In genomic region chr16:75263291-75263962, GRCh38 we compare ENCODE assay signal across 10 cellular contexts. TPM values are rescaled to one million over a fixed set of nuclear protein-coding genes. Genes with fewer than 3 reads are reported as not detected.
DNase-seq lines count a peak whose midpoint lies in the region; ATAC-seq and TF ChIP-seq lines count a peak whose summit lies in the region.
"Had no signal": no experiment of that assay in that cellular context is flagged by ENCODE, and none has a peak within 500 bp of the region (broad histone marks: within the 10 kb centered on the region; RNA-seq: fewer than 3 reads in every experiment).

No MANE protein-coding gene starts in this region.

- H3K36me3 Mint-ChIP-seq in T-helper 17 cell (ENCODE audit: low read depth), result peaks cover 3% of the 10 kb centered on the region

- TF ChIP-seq CTCF in BJ (IDR thresholded peaks at IDR 0.05; ENCODE audit: insufficient read depth, low read depth, low read length) (no peak), heart right ventricle (IDR thresholded peaks at IDR 0.05) (no peak)

- DNase-seq in BJ (ENCODE audit: low read depth) (no peak), heart right ventricle (no peak), DMS114 treated with DMSO at 0.1 percent for 48 hours (lab: John Stamatoyannopoulos, UW; ENCODE audit: unreplicated experiment) (no peak), NCI-H2196 (lab: John Stamatoyannopoulos, UW; ENCODE audit: unreplicated experiment) (no peak), hepatic stellate cell (ENCODE audit: low spot score) (no peak), T-helper 17 cell (no peak)
- DNase-seq: activated CD4-positive, alpha-beta T cell treated with anti-CD3 and anti-CD28 coated beads for 1 hour had no signal

- peak overlapping the region; percentile 86 for H3K27ac ChIP-seq in angular gyrus (ENCODE audit: low read depth, low read length)
- H3K27ac ChIP-seq in heart right ventricle, result peak overlapping the region; percentile 51 to 99 (median 96)
- H3K27ac ChIP-seq in rectal smooth muscle tissue (ENCODE audit: low read depth, low read length), result peak overlapping the region; percentile 93

- H3K9me3 ChIP-seq in heart right ventricle (no peaks in the 10 kb centered on the region), T-helper 17 cell (ENCODE audit: control insufficient read depth, low read length, poor library complexity, severe bottlenecking) (no peaks in the 10 kb centered on the region)

- POLR2A ChIA-PET in BJ (lab: Charles Lee), result no interaction called here

- H3K27ac Mint-ChIP-seq in T-helper 17 cell, result no peak overlapping the region

- peaks cover 46% of the 10 kb centered on the region for H3K27me3 Mint-ChIP-seq in T-helper 17 cell

- H3K36me3 ChIP-seq in BJ (ENCODE audit: control insufficient read depth, insufficient read depth, low read length) (peaks cover 17% of the 10 kb centered on the region), heart right ventricle (peaks cover 0 to 6% (median 0%) of the 10 kb centered on the region in 9 donors), rectal smooth muscle tissue (ENCODE audit: control insufficient read depth, insufficient read depth, low read length) (no peaks in the 10 kb centered on the region)

- CTCF ChIA-PET in BJ (lab: Yijun Ruan, JAX), result interaction anchor here (1.6 kb wide), 2 partner anchors 29 to 30 kb away, joined by 7 to 11 read pairs; no protein-coding TSS in a partner anchor

- 47 to 58% methylated on average over 14 of the region's 14 CpGs for WGBS in heart right ventricle, 2 donors

- peak in 2 of 8 donors; percentile 0 to 1 for ATAC-seq in heart right ventricle
- ATAC-seq in T-helper 17 cell, result no peak
- ATAC-seq: K562 had no signal

- peaks cover 37 to 89% (median 73%) of the 10 kb centered on the region in 9 donors for H3K4me1 ChIP-seq in heart right ventricle
- peaks cover 42% of the 10 kb centered on the region for H3K4me1 ChIP-seq in rectal smooth muscle tissue (ENCODE audit: control insufficient read depth, insufficient read depth, low read length)

- peaks cover 6% of the 10 kb centered on the region for H3K4me1 Mint-ChIP-seq in T-helper 17 cell

- H3K4me3 ChIP-seq in BJ (ENCODE audit: low read depth, low read length), result peak overlapping the region; percentile 98
- H3K4me3 ChIP-seq in heart right ventricle, result peak overlapping the region in 8 of 10 donors; percentile 70 to 100 (median 86)
- H3K4me3 ChIP-seq in rectal smooth muscle tissue (ENCODE audit: low read length), result peak overlapping the region; percentile 88
- H3K4me3 ChIP-seq: K562 had no signal

- H3K9ac ChIP-seq in rectal smooth muscle tissue (ENCODE audit: low read length), result no peak overlapping the region

- intact Hi-C loops in heart right ventricle (cut with DNase I), result loop anchor here in 1 of 10 donors (5.0 kb wide), 1 partner anchor 39 kb away; no protein-coding TSS in a partner anchor

- H3K27me3 ChIP-seq in BJ (ENCODE audit: control insufficient read depth, insufficient read depth, low read length), result no peaks in the 10 kb centered on the region
- peaks cover 0 to 70% (median 0%) of the 10 kb centered on the region in 7 donors for H3K27me3 ChIP-seq in heart right ventricle
- no peaks in the 10 kb centered on the region for H3K27me3 ChIP-seq in rectal smooth muscle tissue (ENCODE audit: control insufficient read depth, insufficient read depth, low read length)

- no peak overlapping the region for H3K4me3 Mint-ChIP-seq in T-helper 17 cell

RNA-seq across cellular contexts. Expression of gene BCAR1, which starts 12.0 kb away (rescaled TPM):
- polyA plus RNA-seq in BJ (2011; rRNA removed) (28.9 and 57.3 TPM in 2 replicates), heart right ventricle (10 to 100 TPM; 54.6 to 65.8 TPM)
- polyA minus RNA-seq in BJ (2011; rRNA and poly(A)+ RNA removed), result 26.4 and 33.4 TPM in 2 replicates
- total RNA-seq in heart right ventricle (10 to 100 TPM; 56.1 to 85.2 (median 72.4) TPM), T-helper 17 cell (under 1 TPM in 1 of 2 donors, not detected in 1; 0.50 TPM)

RNA-seq across cellular contexts. Expression of gene CTRB1, which starts 44.6 kb away (rescaled TPM):
- polyA plus RNA-seq in BJ (2011; rRNA removed) (not detected in 2 replicates), heart right ventricle (1 to 10 TPM in 1 of 2 donors, not detected in 1; 1.0 TPM)
- polyA minus RNA-seq in BJ (2011; rRNA and poly(A)+ RNA removed), result not detected in 2 replicates
- total RNA-seq in heart right ventricle (1 to 10 TPM in 7 of 10 donors, not detected in 3; 1.8 to 3.8 (median 2.6) TPM), T-helper 17 cell (not detected)
- polyA plus RNA-seq: K562 had no signal

RNA-seq across cellular contexts. Expression of gene CTRB2, which starts 56.5 kb away (rescaled TPM):
- not detected in 2 replicates for polyA plus RNA-seq in BJ (2011; rRNA removed)
- polyA minus RNA-seq in BJ (2011; rRNA and poly(A)+ RNA removed), result not detected in 2 replicates
- 1 to 10 TPM in 7 of 10 donors, not detected in 3; 2.0 to 3.8 (median 2.8) TPM for total RNA-seq in heart right ventricle
- under 1 TPM in 1 of 2 donors, not detected in 1; 0.42 TPM for polyA plus RNA-seq in heart right ventricle
- total RNA-seq in T-helper 17 cell, result not detected
- polyA plus RNA-seq: K562 had no signal

Comparison
In these comparisons a context has a peak if more than half of its experiments do, and no peak if none do; other contexts are left out.
1. RNA of gene BCAR1, which starts 12.0 kb away (total RNA-seq): 56.1 to 85.2 TPM in heart right ventricle; 0.50 TPM in T-helper 17 cell; every median in the first group is over 10 times any median in the second.
2. Peak in every context shown above with its lines, with median percentiles within 50 percentile points of each other: H3K4me3 ChIP-seq and H3K27ac ChIP-seq.